In genomic region chr13:84959818-84960217, GRCh38 we compare ENCODE assay signal across 23 cellular contexts.
"Had no signal": no experiment of that assay in that cellular context is flagged by ENCODE, and none has a peak within 500 bp of the region (broad histone marks: within the 10 kb centered on the region; RNA-seq: fewer than 3 reads in every experiment).

No MANE protein-coding gene starts in this region.

- FAIRE-seq: endothelial cell of umbilical vein, islet of Langerhans, keratinocyte had no signal

- H3K27me3 ChIP-seq: dorsolateral prefrontal cortex, esophagus squamous epithelium, gastrocnemius medialis, heart right ventricle, left lung had no signal

- ATAC-seq: gastrocnemius medialis, heart right ventricle, left cardiac atrium, left lung, left ventricle myocardium superior, lower lobe of right lung, mucosa of descending colon had no signal

- H3K36me3 ChIP-seq: esophagus squamous epithelium, gastrocnemius medialis, heart right ventricle, left lung, lower lobe of right lung had no signal

- H3K9me3 ChIP-seq: esophagus squamous epithelium, gastrocnemius medialis, heart right ventricle, left lung, lower lobe of right lung, mucosa of descending colon had no signal

- H3K4me1 ChIP-seq: esophagus squamous epithelium, gastrocnemius medialis, heart right ventricle, left lung, lower lobe of right lung had no signal

- H3K27ac ChIP-seq: coronary artery, dorsolateral prefrontal cortex, esophagus squamous epithelium, gastrocnemius medialis, heart right ventricle, left lung, lower lobe of right lung had no signal

- H3K4me3 ChIP-seq: coronary artery, dorsolateral prefrontal cortex, esophagus squamous epithelium, gastrocnemius medialis, heart right ventricle, left lung, lower lobe of right lung, mucosa of descending colon had no signal

- DNase-seq: dermis blood vessel endothelial cell; dorsolateral prefrontal cortex; effector CD4-positive, alpha-beta T cell; effector memory CD4-positive, alpha-beta T cell; esophagus squamous epithelium; foreskin fibroblast; foreskin melanocyte; gastrocnemius medialis; glutamatergic neuron; head of caudate nucleus; heart right ventricle; hippocampal formation; left cardiac atrium; left lung; left ventricle myocardium superior; lower lobe of right lung; mesenchymal stem cell; mucosa of descending colon; naive B cell had no signal
